Comparison of ENCODE assay signal across 15 cellular contexts in the genomic region with DNA sequence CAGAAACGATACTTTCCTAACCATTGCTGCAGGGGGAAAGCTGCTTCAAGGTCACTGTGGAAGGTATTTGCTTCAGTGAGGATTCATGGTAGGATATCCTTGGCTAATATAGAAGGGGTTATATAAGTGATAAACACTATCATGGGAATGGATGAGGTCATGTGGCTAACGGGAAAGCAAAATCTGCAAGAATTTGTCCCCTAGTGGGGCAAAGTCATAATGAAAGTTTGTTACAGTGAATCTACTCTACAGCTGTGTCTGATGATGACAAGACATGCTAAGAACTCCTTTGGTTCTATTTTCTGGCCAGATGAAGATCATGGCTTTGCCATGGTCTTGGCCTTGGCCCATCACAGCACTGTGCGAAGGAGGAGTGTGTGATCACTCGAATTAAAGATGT. TPM values are rescaled to one million over a fixed set of nuclear protein-coding genes. Genes with fewer than 3 reads are reported as not detected.
DNase-seq lines count a peak whose midpoint lies in the region; ATAC-seq lines count a peak whose summit lies in the region.
"Had no signal": no experiment of that assay in that cellular context is flagged by ENCODE, and none has a peak within 500 bp of the region (broad histone marks: within the 10 kb centered on the region; RNA-seq: fewer than 3 reads in every experiment).

No MANE protein-coding gene starts in this region.

- ATAC-seq in GM18520 (IDR thresholded peaks at IDR 0.05; ENCODE audit: unreplicated experiment) (peak; percentile 41), GM21526 (IDR thresholded peaks at IDR 0.05; ENCODE audit: low FRiP score, unreplicated experiment) (peak; percentile 47), HG03108 (IDR thresholded peaks at IDR 0.05; ENCODE audit: unreplicated experiment) (peak; percentile 34), naive B cell (ENCODE audit: low read depth in 2 of 2) (no peak), HG03139 (IDR thresholded peaks at IDR 0.05; ENCODE audit: unreplicated experiment) (no peak)
- ATAC-seq: psoas muscle had no signal

- peaks cover 22 to 41% (median 24%) of the 10 kb centered on the region in 3 donors for H3K4me1 Mint-ChIP-seq in naive B cell

- no peaks in the 10 kb centered on the region for H3K9me3 Mint-ChIP-seq in naive B cell

- H3K36me3 Mint-ChIP-seq in naive B cell = no peaks in the 10 kb centered on the region

- no peak overlapping the region for H3K4me3 Mint-ChIP-seq in naive B cell

- peak overlapping the region in 5 of 6 donors; percentile 56 to 97 (median 83) for H3K27ac Mint-ChIP-seq in naive B cell

- H3K27me3 Mint-ChIP-seq in naive B cell = no peaks in the 10 kb centered on the region

- DNase-seq in naive B cell = no peak
- DNase-seq in Kasumi-1 (lab: John Stamatoyannopoulos, UW) = no peak
- DNase-seq in NCI-H1048 (lab: John Stamatoyannopoulos, UW) = no peak
- DNase-seq: activated CD8-positive, alpha-beta memory T cell treated with anti-CD3 and anti-CD28 coated beads, Interleukin-2, amount 50 U/mL, for 48 hours; DMS153; hippocampal formation; NCI-H146; NK-92 treated with Interleukin-12 subunit alpha and Interleukin-12 subunit beta, amount 100 ng/mL, for 24 hours; psoas muscle; T-helper 2 cell; thyroid gland had no signal

RNA-seq across cellular contexts. Expression of a gene that starts 13.8 kb away (rescaled TPM):
- not detected for polyA plus RNA-seq in naive B cell (ENCODE audit: low read depth in 6 of 6)
- polyA plus RNA-seq: psoas muscle had no signal

Comparison
In these comparisons a context has a peak if more than half of its experiments do, and no peak if none do; other contexts are left out.
1. ATAC-seq: peak in GM18520 (single experiment), GM21526 (single experiment) and HG03108 (single experiment); none in naive B cell (0 of 2) and HG03139 (single experiment).